In the genomic region with DNA sequence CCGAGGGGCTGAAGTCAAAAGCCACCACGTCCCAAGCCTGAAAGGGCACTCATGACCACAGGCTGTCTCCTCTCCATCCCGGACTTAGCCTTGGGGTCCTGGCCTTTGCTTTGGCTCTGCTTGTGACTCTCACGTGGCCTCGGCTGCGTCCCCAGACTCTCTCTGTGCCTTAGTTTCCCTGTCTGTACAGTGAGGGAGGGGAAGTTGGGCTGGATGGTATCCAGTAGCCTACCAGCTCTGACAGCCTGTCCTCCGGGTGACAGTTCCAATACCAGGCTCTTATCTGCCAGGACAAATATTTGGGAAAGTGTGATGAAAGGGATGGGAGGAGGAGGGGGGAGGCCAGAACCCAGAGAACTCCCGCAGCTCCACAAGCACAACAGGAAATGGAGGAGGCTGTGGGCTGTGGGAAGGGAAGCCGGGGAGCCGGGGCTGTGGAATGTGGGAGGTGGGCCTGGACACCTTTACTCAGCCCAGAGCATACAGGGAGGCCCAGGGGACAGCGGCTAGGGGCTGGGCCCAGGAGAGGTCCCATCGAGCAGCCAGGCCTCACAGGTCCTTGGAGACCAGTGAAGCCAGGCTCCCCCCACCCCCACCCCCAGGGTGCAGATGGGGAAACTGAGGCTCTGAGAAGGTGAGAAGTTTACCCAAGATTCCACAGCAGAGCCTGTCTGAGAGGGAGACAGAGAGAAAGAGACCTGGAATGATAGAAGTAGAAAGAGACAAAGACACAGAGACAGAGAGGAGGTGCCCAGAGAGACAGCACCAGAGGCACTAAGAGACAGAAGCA, we compare ENCODE assay signal across 1 cellular context.
TF ChIP-seq lines count a peak whose summit lies in the region.

No MANE protein-coding gene starts in this region.

TF ChIP-seq in HepG2, 621 proteins besides CTCF, POLR2A, EP300 and RAD21 (continued from another document and continues in another):
- TF ChIP-seq ETS1 (CRISPR knock-in tag; IDR thresholded peaks at IDR 0.05) (no peak), SUZ12 (IDR thresholded peaks at IDR 0.05; ENCODE audit: low read depth, low read length) (no peak), GFI1 (CRISPR knock-in tag; IDR thresholded peaks at IDR 0.05; ENCODE audit: borderline replicate concordance) (peak; percentile 64; the same call in 1 of the 2 replicates), DNMT3B (CRISPR knock-in tag; conservative IDR thresholded peaks at IDR 0.05) (peak; percentile 49; the same call in 1 of the 2 replicates), FOXK2 (IDR thresholded peaks at IDR 0.05) (peak; percentile 37; the same call in 1 of the 2 replicates), SETDB1 (CRISPR knock-in tag; IDR thresholded peaks at IDR 0.05; ENCODE audit: borderline replicate concordance) (no peak), ZFP82 (CRISPR knock-in tag; IDR thresholded peaks at IDR 0.05; ENCODE audit: borderline replicate concordance) (no peak), ARHGAP35 (CRISPR knock-in tag; IDR thresholded peaks at IDR 0.05; ENCODE audit: borderline replicate concordance) (0 out of 2 replicates have a peak, but pooled peaks have one; percentile 35), ZNF143 (CRISPR knock-in tag; IDR thresholded peaks at IDR 0.05) (0 out of 2 replicates have a peak, but pooled peaks have one; percentile 25), IKZF1 (IDR thresholded peaks at IDR 0.05) (no peak), YEATS2 (CRISPR knock-in tag; IDR thresholded peaks at IDR 0.05; ENCODE audit: borderline replicate concordance) (peak; percentile 71; the same call in 1 of the 2 replicates), SMAD9 (CRISPR knock-in tag; IDR thresholded peaks at IDR 0.05) (no peak), TFDP2 (CRISPR knock-in tag; IDR thresholded peaks at IDR 0.05) (0 out of 2 replicates have a peak, but pooled peaks have one; percentile 38), ZNF629 (CRISPR knock-in tag; conservative IDR thresholded peaks at IDR 0.05) (no peak), NFKB2 (CRISPR knock-in tag; IDR thresholded peaks at IDR 0.05; ENCODE audit: borderline replicate concordance) (no peak; the same call in 1 of the 2 replicates), TCF7L2 (IDR thresholded peaks at IDR 0.05; ENCODE audit: low read depth, low read length) (peak; percentile 66; the same call in 1 of the 2 replicates), IRF1 (CRISPR knock-in tag; IDR thresholded peaks at IDR 0.05; ENCODE audit: low read depth) (no peak), FOXA1 (IDR thresholded peaks at IDR 0.05) (no peak), FOXA1 (CRISPR knock-in tag; IDR thresholded peaks at IDR 0.05) (peak; percentile 90), ZFP1 (CRISPR knock-in tag; IDR thresholded peaks at IDR 0.05) (peak; percentile 93), ZNF282 (IDR thresholded peaks at IDR 0.05; ENCODE audit: partially characterized antibody) (no peak), MBD4 (IDR thresholded peaks at IDR 0.05; ENCODE audit: borderline replicate concordance, low read length) (no peak), ZFY (CRISPR knock-in tag; IDR thresholded peaks at IDR 0.05) (peak; percentile 88), ZNF224 (CRISPR knock-in tag; IDR thresholded peaks at IDR 0.05) (no peak), ZFP41 (CRISPR knock-in tag; IDR thresholded peaks at IDR 0.05; ENCODE audit: borderline replicate concordance) (no peak), ZBED4 (CRISPR knock-in tag; IDR thresholded peaks at IDR 0.05; ENCODE audit: borderline replicate concordance) (peak; percentile 81), ESRRA (CRISPR knock-in tag; IDR thresholded peaks at IDR 0.05; ENCODE audit: low read depth) (peak; percentile 50; the same call in 1 of the 2 replicates), SIN3A (IDR thresholded peaks at IDR 0.05; ENCODE audit: borderline replicate concordance, low read depth, low read length) (no peak), ZNF724P (CRISPR knock-in tag; IDR thresholded peaks at IDR 0.05; ENCODE audit: borderline replicate concordance) (peak; percentile 24; the same call in 1 of the 2 replicates), U2AF2 (IDR thresholded peaks at IDR 0.05; ENCODE audit: low read depth, low read length) (no peak), MBNL3 (CRISPR knock-in tag; conservative IDR thresholded peaks at IDR 0.05) (no peak), FOXC1 (CRISPR knock-in tag; IDR thresholded peaks at IDR 0.05; ENCODE audit: borderline replicate concordance) (no peak), ZNF550 (CRISPR knock-in tag; IDR thresholded peaks at IDR 0.05; ENCODE audit: borderline replicate concordance) (no peak), FOXJ3 (CRISPR knock-in tag; IDR thresholded peaks at IDR 0.05; ENCODE audit: borderline replicate concordance) (peak; percentile 63; the same call in 1 of the 2 replicates), ZNF256 (CRISPR knock-in tag; conservative IDR thresholded peaks at IDR 0.05) (no peak), ZKSCAN1 (IDR thresholded peaks at IDR 0.05; ENCODE audit: low read length) (no peak), ZNF432 (CRISPR knock-in tag; IDR thresholded peaks at IDR 0.05; ENCODE audit: borderline replicate concordance) (no peak), MED13 (CRISPR knock-in tag; IDR thresholded peaks at IDR 0.05) (no peak)
- TF ChIP-seq, protein P1, sequence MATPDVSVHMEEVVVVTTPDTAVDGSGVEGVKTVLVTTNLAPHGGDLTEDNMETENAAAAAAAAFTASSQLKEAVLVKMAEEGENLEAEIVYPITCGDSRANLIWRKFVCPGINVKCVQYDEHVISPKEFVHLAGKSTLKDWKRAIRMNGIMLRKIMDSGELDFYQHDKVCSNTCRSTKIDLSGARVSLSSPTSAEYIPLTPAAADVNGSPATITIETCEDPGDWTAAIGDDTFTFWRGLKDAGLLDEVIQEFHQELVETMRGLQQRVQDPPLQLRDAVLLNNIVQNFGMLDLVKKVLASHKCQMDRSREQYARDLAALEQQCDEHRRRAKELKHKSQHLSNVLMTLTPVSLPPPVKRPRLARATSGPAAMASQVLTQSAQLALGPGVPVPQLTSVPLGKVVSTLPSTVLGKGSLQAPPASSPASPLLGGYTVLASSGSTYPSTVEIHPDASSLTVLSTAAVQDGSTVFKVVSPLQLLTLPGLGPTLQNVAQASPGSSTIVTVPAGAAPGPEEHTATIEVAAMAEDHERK (CRISPR knock-in tag; IDR thresholded peaks at IDR 0.05; ENCODE audit: low read depth), result no peak
- TF ChIP-seq, protein P2, sequence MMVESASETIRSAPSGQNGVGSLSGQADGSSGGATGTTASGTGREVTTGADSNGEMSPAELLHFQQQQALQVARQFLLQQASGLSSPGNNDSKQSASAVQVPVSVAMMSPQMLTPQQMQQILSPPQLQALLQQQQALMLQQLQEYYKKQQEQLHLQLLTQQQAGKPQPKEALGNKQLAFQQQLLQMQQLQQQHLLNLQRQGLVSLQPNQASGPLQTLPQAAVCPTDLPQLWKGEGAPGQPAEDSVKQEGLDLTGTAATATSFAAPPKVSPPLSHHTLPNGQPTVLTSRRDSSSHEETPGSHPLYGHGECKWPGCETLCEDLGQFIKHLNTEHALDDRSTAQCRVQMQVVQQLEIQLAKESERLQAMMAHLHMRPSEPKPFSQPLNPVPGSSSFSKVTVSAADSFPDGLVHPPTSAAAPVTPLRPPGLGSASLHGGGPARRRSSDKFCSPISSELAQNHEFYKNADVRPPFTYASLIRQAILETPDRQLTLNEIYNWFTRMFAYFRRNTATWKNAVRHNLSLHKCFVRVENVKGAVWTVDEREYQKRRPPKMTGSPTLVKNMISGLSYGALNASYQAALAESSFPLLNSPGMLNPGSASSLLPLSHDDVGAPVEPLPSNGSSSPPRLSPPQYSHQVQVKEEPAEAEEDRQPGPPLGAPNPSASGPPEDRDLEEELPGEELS (CRISPR knock-in tag; IDR thresholded peaks at IDR 0.05), result peak; percentile 96
- TF ChIP-seq, protein P3, sequence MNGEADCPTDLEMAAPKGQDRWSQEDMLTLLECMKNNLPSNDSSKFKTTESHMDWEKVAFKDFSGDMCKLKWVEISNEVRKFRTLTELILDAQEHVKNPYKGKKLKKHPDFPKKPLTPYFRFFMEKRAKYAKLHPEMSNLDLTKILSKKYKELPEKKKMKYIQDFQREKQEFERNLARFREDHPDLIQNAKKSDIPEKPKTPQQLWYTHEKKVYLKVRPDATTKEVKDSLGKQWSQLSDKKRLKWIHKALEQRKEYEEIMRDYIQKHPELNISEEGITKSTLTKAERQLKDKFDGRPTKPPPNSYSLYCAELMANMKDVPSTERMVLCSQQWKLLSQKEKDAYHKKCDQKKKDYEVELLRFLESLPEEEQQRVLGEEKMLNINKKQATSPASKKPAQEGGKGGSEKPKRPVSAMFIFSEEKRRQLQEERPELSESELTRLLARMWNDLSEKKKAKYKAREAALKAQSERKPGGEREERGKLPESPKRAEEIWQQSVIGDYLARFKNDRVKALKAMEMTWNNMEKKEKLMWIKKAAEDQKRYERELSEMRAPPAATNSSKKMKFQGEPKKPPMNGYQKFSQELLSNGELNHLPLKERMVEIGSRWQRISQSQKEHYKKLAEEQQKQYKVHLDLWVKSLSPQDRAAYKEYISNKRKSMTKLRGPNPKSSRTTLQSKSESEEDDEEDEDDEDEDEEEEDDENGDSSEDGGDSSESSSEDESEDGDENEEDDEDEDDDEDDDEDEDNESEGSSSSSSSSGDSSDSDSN (CRISPR knock-in tag; IDR thresholded peaks at IDR 0.05), result peak; percentile 88
- TF ChIP-seq, protein P4, sequence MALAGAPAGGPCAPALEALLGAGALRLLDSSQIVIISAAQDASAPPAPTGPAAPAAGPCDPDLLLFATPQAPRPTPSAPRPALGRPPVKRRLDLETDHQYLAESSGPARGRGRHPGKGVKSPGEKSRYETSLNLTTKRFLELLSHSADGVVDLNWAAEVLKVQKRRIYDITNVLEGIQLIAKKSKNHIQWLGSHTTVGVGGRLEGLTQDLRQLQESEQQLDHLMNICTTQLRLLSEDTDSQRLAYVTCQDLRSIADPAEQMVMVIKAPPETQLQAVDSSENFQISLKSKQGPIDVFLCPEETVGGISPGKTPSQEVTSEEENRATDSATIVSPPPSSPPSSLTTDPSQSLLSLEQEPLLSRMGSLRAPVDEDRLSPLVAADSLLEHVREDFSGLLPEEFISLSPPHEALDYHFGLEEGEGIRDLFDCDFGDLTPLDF (CRISPR knock-in tag; IDR thresholded peaks at IDR 0.05), result no peak
- TF ChIP-seq, protein P5, sequence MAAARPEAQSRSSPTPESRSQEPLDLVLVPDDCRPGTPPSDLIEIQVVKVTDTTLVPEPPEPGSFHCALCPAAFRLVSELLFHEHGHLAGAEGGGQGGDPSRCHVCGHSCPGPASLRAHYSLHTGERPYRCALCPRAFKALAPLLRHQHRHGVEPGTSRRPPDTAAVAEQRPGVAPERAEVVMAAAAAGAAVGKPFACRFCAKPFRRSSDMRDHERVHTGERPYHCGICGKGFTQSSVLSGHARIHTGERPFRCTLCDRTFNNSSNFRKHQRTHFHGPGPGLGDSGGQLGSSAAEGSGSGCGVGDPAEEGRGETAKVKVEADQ (CRISPR knock-in tag; IDR thresholded peaks at IDR 0.05; ENCODE audit: borderline replicate concordance), result peak; percentile 61; the same call in 1 of the 2 replicates
- TF ChIP-seq, protein P6, sequence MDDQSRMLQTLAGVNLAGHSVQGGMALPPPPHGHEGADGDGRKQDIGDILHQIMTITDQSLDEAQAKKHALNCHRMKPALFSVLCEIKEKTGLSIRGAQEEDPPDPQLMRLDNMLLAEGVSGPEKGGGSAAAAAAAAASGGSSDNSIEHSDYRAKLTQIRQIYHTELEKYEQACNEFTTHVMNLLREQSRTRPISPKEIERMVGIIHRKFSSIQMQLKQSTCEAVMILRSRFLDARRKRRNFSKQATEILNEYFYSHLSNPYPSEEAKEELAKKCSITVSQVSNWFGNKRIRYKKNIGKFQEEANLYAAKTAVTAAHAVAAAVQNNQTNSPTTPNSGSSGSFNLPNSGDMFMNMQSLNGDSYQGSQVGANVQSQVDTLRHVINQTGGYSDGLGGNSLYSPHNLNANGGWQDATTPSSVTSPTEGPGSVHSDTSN (CRISPR knock-in tag; IDR thresholded peaks at IDR 0.05; ENCODE audit: borderline replicate concordance), result no peak
